In genomic region chr1:181531951-181532640, GRCh38 we compare ENCODE assay signal across 30 cellular contexts. TPM values are rescaled to one million over a fixed set of nuclear protein-coding genes. Genes with fewer than 3 reads are reported as not detected.
"Had no signal": no experiment of that assay in that cellular context is flagged by ENCODE, and none has a peak within 500 bp of the region (broad histone marks: within the 10 kb centered on the region; RNA-seq: fewer than 3 reads in every experiment).

No MANE protein-coding gene starts in this region.

- H3K4me1 ChIP-seq: Peyer's patch, SJSA1 had no signal

- H3K9me3 ChIP-seq: MG63, Peyer's patch, SJSA1 had no signal

- FAIRE-seq: astrocyte, TTC549 had no signal

- ATAC-seq: activated CD4-positive, alpha-beta T cell treated with anti-CD3 and anti-CD28 coated beads for 36 hours; activated T-helper 17 cell treated with anti-CD3 and anti-CD28 coated beads, Interleukin-2, amount 50 U/mL, for 72 hours; T-cell had no signal

- H3K4me3 ChIP-seq: MG63, Peyer's patch, SJSA1 had no signal

- DNase-seq: activated CD4-positive, alpha-beta memory T cell treated with anti-CD3 and anti-CD28 coated beads, Interleukin-2, amount 10 ng/mL, durations not matched to agents 7 days and 5 days; activated CD4-positive, alpha-beta T cell treated with anti-CD3 and anti-CD28 coated beads for 36 hours; activated CD4-positive, alpha-beta T cell treated with anti-CD3 and anti-CD28 coated beads, Interleukin-2, amount 50 U/mL, for 1 hour; activated CD4-positive, CD25-positive, alpha-beta regulatory T cell; activated gamma-delta T cell; activated naive CD4-positive, alpha-beta T cell treated with anti-CD3 and anti-CD28 coated beads for 36 hours; activated T-cell treated with anti-CD3 and anti-CD28 coated beads for 4 hours; activated T-cell treated with anti-CD3 and anti-CD28 coated beads, Interleukin-2, amount 50 U/mL, for 48 hours; amygdala; brain microvascular endothelial cell; cerebellar nuclear complex; MG63; NCI-H1105; NCI-H1436; NCI-H187 treated with DMSO at 0.1 percent for 48 hours; NCI-H2081 treated with DMSO at 0.1 percent for 48 hours; NCI-H2171; NCI-H2227 treated with DMSO at 0.1 percent for 48 hours; NCI-H446 treated with DMSO at 0.1 percent for 48 hours; NCI-H524 treated with DMSO at 0.1 percent for 48 hours; SHP77; T-cell; T-helper 2 cell; T1000 had no signal

- H3K36me3 ChIP-seq: brain microvascular endothelial cell, MG63, Peyer's patch, SJSA1 had no signal

- H3K27ac ChIP-seq: brain microvascular endothelial cell, SJSA1 had no signal

- H3K27me3 ChIP-seq: brain microvascular endothelial cell, Peyer's patch, SJSA1 had no signal

RNA-seq across cellular contexts. Expression of gene CACNA1E, which starts 48.8 kb away (rescaled TPM):
- total RNA-seq: activated CD4-positive, alpha-beta memory T cell treated with anti-CD3 and anti-CD28 coated beads, Interleukin-2, amount 10 ng/mL, durations not matched to agents 7 days and 5 days; activated CD4-positive, alpha-beta T cell treated with anti-CD3 and anti-CD28 coated beads for 36 hours; activated CD8-positive, alpha-beta memory T cell treated with anti-CD3 and anti-CD28 coated beads for 36 hours; activated naive CD4-positive, alpha-beta T cell treated with anti-CD3 and anti-CD28 coated beads for 36 hours; SJSA1 had no signal
